In the genomic region with DNA sequence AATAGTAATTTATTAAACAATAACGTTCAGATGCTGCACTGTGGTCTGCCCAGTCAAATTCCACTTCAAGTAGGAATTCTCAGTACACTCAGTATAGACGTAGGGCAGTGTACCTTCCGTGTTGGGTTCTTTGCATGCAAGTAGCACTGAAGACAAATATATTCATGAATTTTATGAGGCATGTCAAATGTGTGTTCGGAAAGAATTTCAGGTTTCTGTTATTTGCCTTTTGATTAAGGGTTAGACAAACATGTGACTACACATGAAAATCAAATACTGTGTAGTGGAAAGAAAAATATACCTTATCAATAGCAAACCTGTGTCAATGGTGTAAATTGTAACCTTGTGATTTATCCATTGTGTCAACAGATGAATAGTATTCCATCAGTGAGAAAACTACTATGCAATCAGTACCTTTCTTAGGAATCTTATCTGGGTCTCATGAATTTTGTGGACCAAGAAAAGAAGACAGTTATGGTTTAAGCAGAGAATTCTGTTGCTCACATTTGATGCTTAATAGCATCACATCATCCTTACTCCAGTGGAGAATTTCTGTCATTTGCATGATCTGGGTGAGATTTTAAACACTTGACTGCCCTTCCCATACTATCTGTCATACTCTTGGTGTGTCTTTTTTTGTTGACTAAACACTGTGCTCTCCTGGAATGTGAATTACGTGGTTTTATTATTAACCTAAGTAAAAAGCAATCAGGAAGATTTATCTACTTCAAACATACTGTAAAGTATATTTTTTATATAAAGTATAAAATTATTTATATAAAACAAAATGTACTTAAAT, we compare ENCODE assay signal across 3 cellular contexts.
A peak's percentile ranks its signal among the peaks of the same experiment; 100 is the strongest.
TF ChIP-seq lines count a peak whose summit lies in the region.

No MANE protein-coding gene starts in this region.

TF ChIP-seq in HEK293, 187 proteins besides CTCF, POLR2A, EP300 and RAD21 (continues in another document):
- TF ChIP-seq, protein P1, sequence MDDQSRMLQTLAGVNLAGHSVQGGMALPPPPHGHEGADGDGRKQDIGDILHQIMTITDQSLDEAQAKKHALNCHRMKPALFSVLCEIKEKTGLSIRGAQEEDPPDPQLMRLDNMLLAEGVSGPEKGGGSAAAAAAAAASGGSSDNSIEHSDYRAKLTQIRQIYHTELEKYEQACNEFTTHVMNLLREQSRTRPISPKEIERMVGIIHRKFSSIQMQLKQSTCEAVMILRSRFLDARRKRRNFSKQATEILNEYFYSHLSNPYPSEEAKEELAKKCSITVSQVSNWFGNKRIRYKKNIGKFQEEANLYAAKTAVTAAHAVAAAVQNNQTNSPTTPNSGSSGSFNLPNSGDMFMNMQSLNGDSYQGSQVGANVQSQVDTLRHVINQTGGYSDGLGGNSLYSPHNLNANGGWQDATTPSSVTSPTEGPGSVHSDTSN (CRISPR knock-in tag; IDR thresholded peaks at IDR 0.05): no peak
- TF ChIP-seq, protein P2, sequence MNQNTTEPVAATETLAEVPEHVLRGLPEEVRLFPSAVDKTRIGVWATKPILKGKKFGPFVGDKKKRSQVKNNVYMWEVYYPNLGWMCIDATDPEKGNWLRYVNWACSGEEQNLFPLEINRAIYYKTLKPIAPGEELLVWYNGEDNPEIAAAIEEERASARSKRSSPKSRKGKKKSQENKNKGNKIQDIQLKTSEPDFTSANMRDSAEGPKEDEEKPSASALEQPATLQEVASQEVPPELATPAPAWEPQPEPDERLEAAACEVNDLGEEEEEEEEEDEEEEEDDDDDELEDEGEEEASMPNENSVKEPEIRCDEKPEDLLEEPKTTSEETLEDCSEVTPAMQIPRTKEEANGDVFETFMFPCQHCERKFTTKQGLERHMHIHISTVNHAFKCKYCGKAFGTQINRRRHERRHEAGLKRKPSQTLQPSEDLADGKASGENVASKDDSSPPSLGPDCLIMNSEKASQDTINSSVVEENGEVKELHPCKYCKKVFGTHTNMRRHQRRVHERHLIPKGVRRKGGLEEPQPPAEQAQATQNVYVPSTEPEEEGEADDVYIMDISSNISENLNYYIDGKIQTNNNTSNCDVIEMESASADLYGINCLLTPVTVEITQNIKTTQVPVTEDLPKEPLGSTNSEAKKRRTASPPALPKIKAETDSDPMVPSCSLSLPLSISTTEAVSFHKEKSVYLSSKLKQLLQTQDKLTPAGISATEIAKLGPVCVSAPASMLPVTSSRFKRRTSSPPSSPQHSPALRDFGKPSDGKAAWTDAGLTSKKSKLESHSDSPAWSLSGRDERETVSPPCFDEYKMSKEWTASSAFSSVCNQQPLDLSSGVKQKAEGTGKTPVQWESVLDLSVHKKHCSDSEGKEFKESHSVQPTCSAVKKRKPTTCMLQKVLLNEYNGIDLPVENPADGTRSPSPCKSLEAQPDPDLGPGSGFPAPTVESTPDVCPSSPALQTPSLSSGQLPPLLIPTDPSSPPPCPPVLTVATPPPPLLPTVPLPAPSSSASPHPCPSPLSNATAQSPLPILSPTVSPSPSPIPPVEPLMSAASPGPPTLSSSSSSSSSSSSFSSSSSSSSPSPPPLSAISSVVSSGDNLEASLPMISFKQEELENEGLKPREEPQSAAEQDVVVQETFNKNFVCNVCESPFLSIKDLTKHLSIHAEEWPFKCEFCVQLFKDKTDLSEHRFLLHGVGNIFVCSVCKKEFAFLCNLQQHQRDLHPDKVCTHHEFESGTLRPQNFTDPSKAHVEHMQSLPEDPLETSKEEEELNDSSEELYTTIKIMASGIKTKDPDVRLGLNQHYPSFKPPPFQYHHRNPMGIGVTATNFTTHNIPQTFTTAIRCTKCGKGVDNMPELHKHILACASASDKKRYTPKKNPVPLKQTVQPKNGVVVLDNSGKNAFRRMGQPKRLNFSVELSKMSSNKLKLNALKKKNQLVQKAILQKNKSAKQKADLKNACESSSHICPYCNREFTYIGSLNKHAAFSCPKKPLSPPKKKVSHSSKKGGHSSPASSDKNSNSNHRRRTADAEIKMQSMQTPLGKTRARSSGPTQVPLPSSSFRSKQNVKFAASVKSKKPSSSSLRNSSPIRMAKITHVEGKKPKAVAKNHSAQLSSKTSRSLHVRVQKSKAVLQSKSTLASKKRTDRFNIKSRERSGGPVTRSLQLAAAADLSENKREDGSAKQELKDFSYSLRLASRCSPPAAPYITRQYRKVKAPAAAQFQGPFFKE (tag by site-specific recombination; IDR thresholded peaks at IDR 0.05; ENCODE audit: borderline replicate concordance): no peak
- TF ChIP-seq, protein P3, sequence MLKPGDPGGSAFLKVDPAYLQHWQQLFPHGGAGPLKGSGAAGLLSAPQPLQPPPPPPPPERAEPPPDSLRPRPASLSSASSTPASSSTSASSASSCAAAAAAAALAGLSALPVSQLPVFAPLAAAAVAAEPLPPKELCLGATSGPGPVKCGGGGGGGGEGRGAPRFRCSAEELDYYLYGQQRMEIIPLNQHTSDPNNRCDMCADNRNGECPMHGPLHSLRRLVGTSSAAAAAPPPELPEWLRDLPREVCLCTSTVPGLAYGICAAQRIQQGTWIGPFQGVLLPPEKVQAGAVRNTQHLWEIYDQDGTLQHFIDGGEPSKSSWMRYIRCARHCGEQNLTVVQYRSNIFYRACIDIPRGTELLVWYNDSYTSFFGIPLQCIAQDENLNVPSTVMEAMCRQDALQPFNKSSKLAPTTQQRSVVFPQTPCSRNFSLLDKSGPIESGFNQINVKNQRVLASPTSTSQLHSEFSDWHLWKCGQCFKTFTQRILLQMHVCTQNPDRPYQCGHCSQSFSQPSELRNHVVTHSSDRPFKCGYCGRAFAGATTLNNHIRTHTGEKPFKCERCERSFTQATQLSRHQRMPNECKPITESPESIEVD (tag by site-specific recombination; IDR thresholded peaks at IDR 0.05): peak; percentile 66

TF ChIP-seq in H1, 55 proteins besides CTCF, POLR2A, EP300 and RAD21 (continues in another document):
- no peak for TF ChIP-seq RFX5 (IDR thresholded peaks at IDR 0.05; ENCODE audit: borderline replicate concordance, low read depth, low read length)
- TF ChIP-seq CEBPB (IDR thresholded peaks at IDR 0.05; ENCODE audit: low read depth, low read length): no peak
- TF ChIP-seq BRCA1 (IDR thresholded peaks at IDR 0.05; ENCODE audit: low read depth, low read length): no peak
- TF ChIP-seq CREB1 (IDR thresholded peaks at IDR 0.05): no peak

TF ChIP-seq in HepG2, 621 proteins besides CTCF, POLR2A, EP300 and RAD21:
- TF ChIP-seq ESRRA (CRISPR knock-in tag; IDR thresholded peaks at IDR 0.05; ENCODE audit: low read depth): no peak
- TF ChIP-seq ZNF556 (CRISPR knock-in tag; IDR thresholded peaks at IDR 0.05; ENCODE audit: borderline replicate concordance): no peak
- no peak for TF ChIP-seq ZBTB42 (CRISPR knock-in tag; IDR thresholded peaks at IDR 0.05)
- TF ChIP-seq, protein P4, sequence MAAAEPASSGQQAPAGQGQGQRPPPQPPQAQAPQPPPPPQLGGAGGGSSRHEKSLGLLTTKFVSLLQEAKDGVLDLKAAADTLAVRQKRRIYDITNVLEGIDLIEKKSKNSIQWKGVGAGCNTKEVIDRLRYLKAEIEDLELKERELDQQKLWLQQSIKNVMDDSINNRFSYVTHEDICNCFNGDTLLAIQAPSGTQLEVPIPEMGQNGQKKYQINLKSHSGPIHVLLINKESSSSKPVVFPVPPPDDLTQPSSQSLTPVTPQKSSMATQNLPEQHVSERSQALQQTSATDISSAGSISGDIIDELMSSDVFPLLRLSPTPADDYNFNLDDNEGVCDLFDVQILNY (CRISPR knock-in tag; conservative IDR thresholded peaks at IDR 0.05): no peak
